ENCODE assay signal across 12 cellular contexts in genomic region chr1:40944841-40945430, GRCh38. TPM values are rescaled to one million over a fixed set of nuclear protein-coding genes. Genes with fewer than 3 reads are reported as not detected.
DNase-seq lines count a peak whose midpoint lies in the region; ATAC-seq and TF ChIP-seq lines count a peak whose summit lies in the region.
"Had no signal": no experiment of that assay in that cellular context is flagged by ENCODE, and none has a peak within 500 bp of the region (broad histone marks: within the 10 kb centered on the region; RNA-seq: fewer than 3 reads in every experiment).

No MANE protein-coding gene starts in this region.

- ATAC-seq in aorta (ENCODE audit: low FRiP score) = peak; percentile 86
- ATAC-seq: activated naive CD4-positive, alpha-beta T cell treated with anti-CD3 and anti-CD28 coated beads, Interleukin-2, amount 50 U/mL, for 72 hours had no signal

- H3K4me1 ChIP-seq in ascending aorta (peaks cover 11 to 53% of the 10 kb centered on the region in 2 donors), muscle layer of colon (ENCODE audit: insufficient read depth, low read length) (peaks cover 38% of the 10 kb centered on the region), aorta (ENCODE audit: control insufficient read depth in 1 of 2, insufficient read depth in 2 of 2, low read length in 2 of 2) (peaks cover 2% of the 10 kb centered on the region in 2 donors), Caco-2 (peaks cover under 1% of the 10 kb centered on the region)
- H3K4me1 ChIP-seq in CD4-positive, alpha-beta memory T cell (ENCODE audit: insufficient read depth, low read length) = no peaks in the 10 kb centered on the region

- BruUV-seq in Caco-2 (replicated peaks; lab: Mats Ljungman, UMichigan) = no TSS peak

- H3K4me1 Mint-ChIP-seq in Caco-2 (ENCODE audit: low read depth, unreplicated experiment) = peaks cover 8% of the 10 kb centered on the region
- peaks cover 0 to 2% (median under 1%) of the 10 kb centered on the region in 4 donors for H3K4me1 Mint-ChIP-seq in CD4-positive, alpha-beta memory T cell

- WGBS in aorta, 2 donors = 11 to 16% methylated on average over 6 of the region's 6 CpGs

- H3K9me3 ChIP-seq in ascending aorta (no peaks in the 10 kb centered on the region), muscle layer of colon (ENCODE audit: low read length) (no peaks in the 10 kb centered on the region), aorta (ENCODE audit: control insufficient read depth, low read length) (no peaks in the 10 kb centered on the region), Caco-2 (no peaks in the 10 kb centered on the region)
- no peaks in the 10 kb centered on the region for H3K9me3 ChIP-seq in CD4-positive, alpha-beta memory T cell (ENCODE audit: control insufficient read depth in 1 of 2, low read length in 2 of 2)

- H3K36me3 Mint-ChIP-seq in Caco-2 (ENCODE audit: insufficient read depth, unreplicated experiment) = no peaks in the 10 kb centered on the region
- H3K36me3 Mint-ChIP-seq in CD4-positive, alpha-beta memory T cell = no peaks in the 10 kb centered on the region
- H3K36me3 Mint-ChIP-seq: activated CD4-positive, alpha-beta memory T cell treated with anti-CD3 and anti-CD28 coated beads for 36 hours; activated naive CD4-positive, alpha-beta T cell treated with anti-CD3 and anti-CD28 coated beads, Interleukin-2, amount 50 U/mL, for 72 hours had no signal

- TF ChIP-seq CTCF in ascending aorta (IDR thresholded peaks at IDR 0.05) (no peak), foreskin fibroblast (IDR thresholded peaks at IDR 0.05; ENCODE audit: low read depth, low read length) (no peak), Caco-2 (IDR thresholded peaks at IDR 0.05; ENCODE audit: insufficient read depth in 1 of 2, low read depth in 1 of 2, low read length in 1 of 2, severe bottlenecking in 1 of 2, unreplicated experiment in 1 of 2) (no peak)

- H3K27ac ChIP-seq in ascending aorta (peak overlapping the region; percentile 90 to 95), muscle layer of colon (ENCODE audit: low read depth, low read length) (peak overlapping the region; percentile 79), aorta (ENCODE audit: low read depth in 1 of 2, low read length in 2 of 2) (peak overlapping the region; percentile 87 to 91)
- H3K27ac ChIP-seq in CD4-positive, alpha-beta memory T cell (ENCODE audit: low read depth, low read length) = no peak overlapping the region

- DNase-seq in ascending aorta (ENCODE audit: low spot score in 2 of 2) = peak in 1 of 2 donors; percentile 82
- DNase-seq in foreskin fibroblast = peak; percentile 35 to 65
- no peak for DNase-seq in aorta
- no peak for DNase-seq in Caco-2
- no peak for DNase-seq in DMS79 treated with DMSO at 0.1 percent for 48 hours (lab: John Stamatoyannopoulos, UW)
- DNase-seq in CD4-positive, alpha-beta memory T cell = no peak
- DNase-seq: activated CD4-positive, alpha-beta memory T cell treated with anti-CD3 and anti-CD28 coated beads for 36 hours; DND-41; effector CD4-positive, alpha-beta T cell; NCI-H748 treated with DMSO at 0.1 percent for 48 hours had no signal

- no peaks in the 10 kb centered on the region for H3K9me3 Mint-ChIP-seq in Caco-2 (ENCODE audit: unreplicated experiment)
- H3K9me3 Mint-ChIP-seq in CD4-positive, alpha-beta memory T cell = no peaks in the 10 kb centered on the region
- H3K9me3 Mint-ChIP-seq: activated naive CD4-positive, alpha-beta T cell treated with anti-CD3 and anti-CD28 coated beads, Interleukin-2, amount 50 U/mL, for 72 hours had no signal

- H3K27ac Mint-ChIP-seq in Caco-2 (ENCODE audit: unreplicated experiment) = no peak overlapping the region
- H3K27ac Mint-ChIP-seq in CD4-positive, alpha-beta memory T cell = no peak overlapping the region
- H3K27ac Mint-ChIP-seq: activated CD4-positive, alpha-beta memory T cell treated with anti-CD3 and anti-CD28 coated beads for 36 hours; activated naive CD4-positive, alpha-beta T cell treated with anti-CD3 and anti-CD28 coated beads, Interleukin-2, amount 50 U/mL, for 72 hours had no signal

- H3K4me3 Mint-ChIP-seq in Caco-2 (ENCODE audit: unreplicated experiment) = no peak overlapping the region
- no peak overlapping the region for H3K4me3 Mint-ChIP-seq in CD4-positive, alpha-beta memory T cell
- H3K4me3 Mint-ChIP-seq: activated CD4-positive, alpha-beta memory T cell treated with anti-CD3 and anti-CD28 coated beads for 36 hours had no signal

- POLR2A ChIA-PET in Caco-2 (lab: Charles Lee) = no interaction called here
- POLR2A ChIA-PET in CD4-positive, alpha-beta memory T cell (lab: Charles Lee; ENCODE audit: partially characterized antibody) = no interaction called here

- peak overlapping the region; percentile 25 for H3K9ac ChIP-seq in muscle layer of colon (ENCODE audit: low read length)

- CTCF ChIA-PET in Caco-2 (lab: Charles Lee) = interaction anchor here (0.7 to 1.4 kb wide), 2 partner anchors 82 to 95 kb away, joined by 3 to 4 read pairs; no protein-coding TSS in a partner anchor
- CTCF ChIA-PET in CD4-positive, alpha-beta memory T cell (lab: Charles Lee; ENCODE audit: partially characterized antibody) = no interaction called here

- no peaks in the 10 kb centered on the region for H3K27me3 Mint-ChIP-seq in Caco-2 (ENCODE audit: insufficient read depth, unreplicated experiment)
- peaks cover 2 to 7% of the 10 kb centered on the region in 2 donors for H3K27me3 Mint-ChIP-seq in CD4-positive, alpha-beta memory T cell

- H3K36me3 ChIP-seq in ascending aorta (no peaks in the 10 kb centered on the region), muscle layer of colon (ENCODE audit: insufficient read depth, low read length) (no peaks in the 10 kb centered on the region), aorta (ENCODE audit: control insufficient read depth in 1 of 2, insufficient read depth in 2 of 2, low read length in 1 of 2) (no peaks in the 10 kb centered on the region), Caco-2 (ENCODE audit: control insufficient read depth, insufficient read depth, low read length) (no peaks in the 10 kb centered on the region)
- no peaks in the 10 kb centered on the region for H3K36me3 ChIP-seq in CD4-positive, alpha-beta memory T cell (ENCODE audit: insufficient read depth, low read length)

- intact Hi-C loops in ascending aorta (cut with DNase I) = loop anchor here (1.0 to 5.0 kb wide), 3 partner anchors 68 to 253 kb away; partner anchors contain the start of genes CITED4 and NFYC
- intact Hi-C loops in aorta (cut with DNase I) = loop anchor here (2.0 to 5.0 kb wide), 3 partner anchors 48 to 82 kb away; partner anchors contain the start of gene CITED4 (in 1 of the 2)
- intact Hi-C loops in Caco-2 (cut with micrococcal nuclease; ENCODE audit: unreplicated experiment) = no loop called here
- intact Hi-C loops in CD4-positive, alpha-beta memory T cell (cut with micrococcal nuclease) = no loop called here

- H3K27me3 ChIP-seq in ascending aorta (no peaks in the 10 kb centered on the region), muscle layer of colon (ENCODE audit: control insufficient read depth in 1 of 2, insufficient read depth in 2 of 2, low read length in 2 of 2) (no peaks in the 10 kb centered on the region), aorta (ENCODE audit: control insufficient read depth in 1 of 2, insufficient read depth in 2 of 2, low read length in 1 of 2) (no peaks in the 10 kb centered on the region), Caco-2 (replicated peaks; ENCODE audit: control insufficient read depth, insufficient read depth, low read length) (no peaks in the 10 kb centered on the region)
- H3K27me3 ChIP-seq in CD4-positive, alpha-beta memory T cell (ENCODE audit: insufficient read depth, low read length) = no peaks in the 10 kb centered on the region

- H3K4me3 ChIP-seq in ascending aorta = peak overlapping the region in 1 of 2 donors; percentile 18
- H3K4me3 ChIP-seq in foreskin fibroblast (ENCODE audit: low read depth in 1 of 2, low read length in 2 of 2) = no peak overlapping the region
- peak overlapping the region in 1 of 2 donors; percentile 41 for H3K4me3 ChIP-seq in muscle layer of colon (ENCODE audit: low read depth in 1 of 2, low read length in 2 of 2)
- no peak overlapping the region for H3K4me3 ChIP-seq in aorta (ENCODE audit: low read length in 2 of 2)
- no peak overlapping the region for H3K4me3 ChIP-seq in Caco-2 (ENCODE audit: low read depth, low read length)
- no peak overlapping the region for H3K4me3 ChIP-seq in CD4-positive, alpha-beta memory T cell (ENCODE audit: low read length in 2 of 2)

RNA-seq across cellular contexts. Expression of gene CTPS1, which starts 34.6 kb away (rescaled TPM):
- total RNA-seq in ascending aorta (33.0 TPM), aorta (10 to 100 TPM; 29.9 to 60.6 TPM), Caco-2 (2022) (63.1 and 63.7 TPM in 2 replicates)
- polyA plus RNA-seq in aorta = 10 to 100 TPM; 26.7 to 60.2 TPM
- total RNA-seq in CD4-positive, alpha-beta memory T cell = 10 to 100 TPM; 18.5 to 19.7 TPM
- polyA plus RNA-seq in CD4-positive, alpha-beta memory T cell = 10 to 100 TPM; 11.6 to 14.2 TPM

Comparison
In these comparisons a context has a peak if more than half of its experiments do, and no peak if none do; other contexts are left out.
1. DNase-seq: peak in foreskin fibroblast (2 of 2); none in aorta (0 of 2), Caco-2 (0 of 2), DMS79 treated with DMSO at 0.1 percent for 48 hours (single experiment) and CD4-positive, alpha-beta memory T cell (0 of 5).
2. intact Hi-C loops: an anchor here in ascending aorta (1.0 to 5.0 kb wide) and aorta (2.0 to 5.0 kb wide); none called in Caco-2 and CD4-positive, alpha-beta memory T cell.